In the genomic region with DNA sequence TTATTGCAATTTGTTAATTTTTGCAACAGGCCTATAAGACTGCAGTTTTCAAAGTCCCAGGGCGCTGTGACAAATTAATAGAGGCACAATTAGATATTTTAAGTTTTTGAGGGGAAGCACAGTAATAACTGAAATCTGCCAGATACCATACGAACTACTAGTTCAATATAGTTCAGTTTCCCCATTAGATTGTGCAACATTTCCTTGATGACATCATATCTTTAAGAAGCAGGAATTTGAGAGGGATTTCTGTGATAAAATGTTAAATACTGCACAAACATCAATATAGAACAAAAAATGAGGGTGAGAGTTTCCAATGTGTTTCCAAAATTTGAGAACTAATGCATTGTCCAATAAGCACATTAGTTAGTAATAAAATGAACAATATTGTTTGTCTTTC, we compare ENCODE assay signal across 34 cellular contexts. TPM values are rescaled to one million over a fixed set of nuclear protein-coding genes. Genes with fewer than 3 reads are reported as not detected.
"Had no signal": no experiment of that assay in that cellular context is flagged by ENCODE, and none has a peak within 500 bp of the region (broad histone marks: within the 10 kb centered on the region; RNA-seq: fewer than 3 reads in every experiment).

No MANE protein-coding gene starts in this region.

- H3K9me3 ChIP-seq: ascending aorta, breast epithelium, colonic mucosa, esophagus squamous epithelium had no signal

- H3K27ac ChIP-seq: ascending aorta, breast epithelium, cardiac muscle cell, colonic mucosa, epithelial cell of prostate, esophagus squamous epithelium, VCaP had no signal

- H3K36me3 ChIP-seq: ascending aorta, breast epithelium, cardiac muscle cell, colonic mucosa, esophagus squamous epithelium had no signal

- DNase-seq: activated CD4-positive, alpha-beta T cell treated with anti-CD3 and anti-CD28 coated beads for 1 hour; activated CD4-positive, alpha-beta T cell treated with anti-CD3 and anti-CD28 coated beads for 4 hours; activated CD4-positive, alpha-beta T cell treated with anti-CD3 and anti-CD28 coated beads, Interleukin-2, amount 10 ng/mL, durations not matched to agents 7 days and 5 days; activated CD4-positive, alpha-beta T cell treated with anti-CD3 and anti-CD28 coated beads, Interleukin-2, amount 50 U/mL, for 4 hours; activated CD8-positive, alpha-beta memory T cell treated with anti-CD3 and anti-CD28 coated beads for 24 hours; activated CD8-positive, alpha-beta T cell treated with anti-CD3 and anti-CD28 coated beads for 36 hours; activated effector memory CD4-positive, alpha-beta T cell treated with Interleukin-2 at 50 U/mL for 16 hours; activated gamma-delta T cell treated with Interleukin-2 at 50 U/mL for 16 hours; activated naive CD4-positive, alpha-beta T cell treated with anti-CD3 and anti-CD28 coated beads, Interleukin-2, amount 10 ng/mL, durations not matched to agents 7 days and 5 days; activated naive CD8-positive, alpha-beta T cell treated with anti-CD3 and anti-CD28 coated beads, Interleukin-2, amount 10 ng/mL, durations not matched to agents 7 days and 5 days; activated T-cell treated with anti-CD3 and anti-CD28 coated beads, Interleukin-2, amount 50 U/mL, for 4 hours; central memory CD4-positive, alpha-beta T cell; cerebellar nuclear complex; colonic mucosa; effector CD8-positive, alpha-beta T cell; esophagus squamous epithelium; foreskin fibroblast; head of caudate nucleus; T-helper 2 cell had no signal

- FAIRE-seq: endometrium, endothelial cell of umbilical vein, frontal cortex, TTC549 had no signal

- ATAC-seq: activated CD8-positive, alpha-beta T cell treated with anti-CD3 and anti-CD28 coated beads for 36 hours; activated naive CD4-positive, alpha-beta T cell treated with anti-CD3 and anti-CD28 coated beads, Interleukin-2, amount 50 U/mL, for 72 hours; activated T-cell treated with anti-CD3 and anti-CD28 coated beads, Interleukin-2, amount 50 U/mL, for 4 hours; activated T-helper 17 cell treated with anti-CD3 and anti-CD28 coated beads, Interleukin-2, amount 50 U/mL, for 72 hours; WTC11 had no signal

- H3K4me3 ChIP-seq: ascending aorta, breast epithelium, cardiac muscle cell, colonic mucosa, esophagus squamous epithelium had no signal

- H3K27me3 ChIP-seq: ascending aorta, cardiac muscle cell, colonic mucosa had no signal

- H3K4me1 ChIP-seq: ascending aorta, breast epithelium, colonic mucosa, esophagus squamous epithelium had no signal

RNA-seq across cellular contexts. Expression of gene GRIN3A, which starts 56.7 kb away (rescaled TPM):
- total RNA-seq: activated CD4-positive, alpha-beta T cell treated with anti-CD3 and anti-CD28 coated beads, Interleukin-2, amount 10 ng/mL, durations not matched to agents 7 days and 5 days; activated CD8-positive, alpha-beta T cell treated with anti-CD3 and anti-CD28 coated beads for 36 hours; activated naive CD8-positive, alpha-beta T cell treated with anti-CD3 and anti-CD28 coated beads, Interleukin-2, amount 10 ng/mL, durations not matched to agents 7 days and 5 days; activated T-cell treated with anti-CD3 and anti-CD28 coated beads, Interleukin-2, amount 50 U/mL, for 4 hours; activated T-helper 17 cell treated with anti-CD3 and anti-CD28 coated beads, Interleukin-2, amount 50 U/mL, for 72 hours; ascending aorta; cardiac muscle cell; dermis microvascular lymphatic vessel endothelial cell; endothelial cell of umbilical vein; fibroblast of lung; T-helper 1 cell treated with Interleukin-12 subunit alpha and Interleukin-12 subunit beta and Interleukin-4 antibody, amounts not matched to agents 30 ng/mL and 1 ng/mL, for 36 hours had no signal
- polyA plus RNA-seq: cardiac muscle cell, endothelial cell of umbilical vein, fibroblast of lung had no signal
